14 cellular contexts compared by ENCODE assay signal in the genomic region with DNA sequence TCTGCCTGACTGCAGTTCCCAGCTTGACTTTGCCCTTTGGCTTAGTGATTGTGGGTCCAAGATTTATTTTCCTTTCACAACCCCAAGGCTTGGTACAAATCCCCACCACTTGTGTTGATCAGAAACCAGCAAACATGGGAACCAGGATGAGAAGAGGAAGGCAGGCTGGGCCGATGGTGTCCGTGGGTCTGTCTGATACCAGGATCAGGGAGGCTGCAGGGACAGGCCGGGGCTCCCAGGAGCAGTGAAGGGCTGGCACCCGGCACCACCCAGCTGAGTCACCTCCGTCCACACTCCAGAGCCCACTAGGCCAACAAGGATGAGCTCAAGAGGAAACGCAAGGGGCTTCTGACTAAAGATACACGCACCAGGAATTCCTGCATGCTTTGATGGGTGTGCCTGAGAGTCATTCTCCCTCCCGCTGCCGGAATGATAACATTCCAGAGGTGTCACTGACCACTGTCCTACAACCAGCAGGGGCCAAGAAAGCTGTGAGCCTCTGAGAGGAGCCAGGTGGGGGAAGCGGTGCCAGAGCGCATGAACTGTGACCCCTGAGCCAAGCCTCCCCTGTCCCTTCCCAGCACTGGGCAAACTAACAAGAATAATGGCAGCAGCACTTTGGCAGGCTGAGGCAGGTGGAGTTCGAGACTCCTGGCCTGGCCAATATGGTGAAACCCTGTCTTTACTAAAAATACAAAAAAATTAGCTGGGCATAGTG. TPM values are rescaled to one million over a fixed set of nuclear protein-coding genes. Genes with fewer than 3 reads are reported as not detected.
DNase-seq lines count a peak whose midpoint lies in the region; FAIRE-seq and TF ChIP-seq lines count a peak whose summit lies in the region.
"Had no signal": no experiment of that assay in that cellular context is flagged by ENCODE, and none has a peak within 500 bp of the region (broad histone marks: within the 10 kb centered on the region; RNA-seq: fewer than 3 reads in every experiment).

No MANE protein-coding gene starts in this region.

- no peak overlapping the region for H4K12ac ChIP-seq in trophoblast cell (ENCODE audit: low read depth, low read length)

- H3K14ac ChIP-seq in trophoblast cell (ENCODE audit: low read length) = no peak overlapping the region

- H3K9ac ChIP-seq in trophoblast cell (ENCODE audit: low read length) = no peak overlapping the region

- H2AFZ ChIP-seq in trophoblast cell (ENCODE audit: insufficient read depth, low read length, poor library complexity) = no peak overlapping the region

- no peak overlapping the region for H2BK12ac ChIP-seq in trophoblast cell (ENCODE audit: low read length)

- WGBS in trophoblast cell (ENCODE audit: extremely low coverage, insufficient coverage, insufficient read length) = no CpG with 5 or more reads among the region's 12 CpGs
- 81 to 93% (median 86%) methylated on average over 10 to 12 of the region's 12 CpGs for WGBS in spleen, 5 donors

- H3K18ac ChIP-seq in trophoblast cell (ENCODE audit: low read length) = no peak overlapping the region

- no peaks in the 10 kb centered on the region for H3K36me3 ChIP-seq in SJSA1
- no peaks in the 10 kb centered on the region for H3K36me3 ChIP-seq in trophoblast cell (ENCODE audit: control insufficient read depth in 1 of 2, insufficient read depth in 2 of 2, low read length in 2 of 2)
- H3K36me3 ChIP-seq in spleen = no peaks in the 10 kb centered on the region

- intact Hi-C loops in spleen (cut with DNase I; ENCODE audit: low total_unique reads) = no loop called here

- H2BK5ac ChIP-seq in trophoblast cell (ENCODE audit: low read depth, low read length, poor library complexity) = no peak overlapping the region

- DNase-seq in H54 (ENCODE audit: insufficient read length, low spot score) (peak; percentile 94), SJSA1 (ENCODE audit: low read depth in 1 of 2, low spot score in 2 of 2) (peak; percentile 55 to 80), fibroblast of the aortic adventitia (ENCODE audit: low read depth) (peak; percentile 15), trophoblast cell (peak; percentile 68 to 81), NCI-H2227 treated with DMSO at 0.1 percent for 48 hours (lab: John Stamatoyannopoulos, UW) (no peak), spleen (no peak), amygdala (lab: John Stamatoyannopoulos, UW) (no peak)
- no peak for DNase-seq in stimulated activated CD4-positive, alpha-beta T cell treated with anti-CD3 and anti-CD28 coated beads, Interleukin-12 subunit alpha, Interleukin-12 subunit beta, amount 100 ng/mL, for 4 hours
- DNase-seq: activated CD4-positive, alpha-beta memory T cell treated with anti-CD3 and anti-CD28 coated beads for 36 hours; anterior cingulate cortex; DND-41; foreskin melanocyte; GOT3 had no signal

- H3K4me1 ChIP-seq in SJSA1 (replicated peaks) (peaks cover 10% of the 10 kb centered on the region), trophoblast cell (ENCODE audit: control insufficient read depth in 1 of 2, insufficient read depth in 2 of 2, low read length in 2 of 2) (peaks cover 3 to 6% of the 10 kb centered on the region in 2 experiments), spleen (peaks cover 0 to 11% (median 4%) of the 10 kb centered on the region in 6 donors)

- FAIRE-seq in H54 (lab: Jason Lieb, UNC) = peak; percentile 86

- no peaks in the 10 kb centered on the region for H3K79me1 ChIP-seq in trophoblast cell (ENCODE audit: low read length)

- no peaks in the 10 kb centered on the region for H3K27me3 ChIP-seq in SJSA1 (replicated peaks)
- no peaks in the 10 kb centered on the region for H3K27me3 ChIP-seq in trophoblast cell (ENCODE audit: insufficient read depth, low read length)
- H3K27me3 ChIP-seq in spleen (replicated peaks in 1 of 7) = no peaks in the 10 kb centered on the region

- no peak overlapping the region for H3K4me2 ChIP-seq in trophoblast cell (ENCODE audit: low read length)

- H3K4ac ChIP-seq in trophoblast cell (ENCODE audit: low read depth, low read length) = no peak overlapping the region

- no peak overlapping the region for H2AK5ac ChIP-seq in trophoblast cell (ENCODE audit: low read length)

- no peak overlapping the region for H4K8ac ChIP-seq in trophoblast cell (ENCODE audit: low read depth, low read length)

- H3K9me3 ChIP-seq in SJSA1 (replicated peaks) = no peaks in the 10 kb centered on the region
- H3K9me3 ChIP-seq in trophoblast cell (ENCODE audit: insufficient read depth, low read depth, low read length) = peaks cover 4% of the 10 kb centered on the region
- H3K9me3 ChIP-seq in spleen = no peaks in the 10 kb centered on the region

- TF ChIP-seq CTCF in fibroblast of the aortic adventitia (IDR thresholded peaks at IDR 0.05; ENCODE audit: insufficient read depth, low read length) = no peak
- TF ChIP-seq CTCF in spleen (IDR thresholded peaks at IDR 0.05 in 8 of 11, conservative IDR thresholded peaks at IDR 0.05 in 3 of 11) = no peak

- H4K91ac ChIP-seq in trophoblast cell (ENCODE audit: low read depth, low read length) = no peak overlapping the region

- H3K4me3 ChIP-seq in SJSA1 = no peak overlapping the region
- no peak overlapping the region for H3K4me3 ChIP-seq in fibroblast of the aortic adventitia (ENCODE audit: low read depth, low read length)
- no peak overlapping the region for H3K4me3 ChIP-seq in trophoblast cell (ENCODE audit: low read depth, low read length)
- H3K4me3 ChIP-seq in spleen = no peak overlapping the region

- H3K23ac ChIP-seq in trophoblast cell (ENCODE audit: low read length) = no peak overlapping the region

- H3K79me2 ChIP-seq in trophoblast cell (ENCODE audit: control insufficient read depth, insufficient read depth, low read length, poor library complexity) = no peaks in the 10 kb centered on the region

- TF ChIP-seq POLR2A in H54 (IDR thresholded peaks at IDR 0.05; ENCODE audit: low read depth, low read length) (0 out of 2 replicates have a peak, but pooled peaks have one; percentile 12), spleen (IDR thresholded peaks at IDR 0.05) (no peak)

- H2BK120ac ChIP-seq in trophoblast cell (ENCODE audit: insufficient read depth, low read length, poor library complexity) = no peak overlapping the region

- peak overlapping the region; percentile 35 for H3K27ac ChIP-seq in SJSA1
- H3K27ac ChIP-seq in trophoblast cell (ENCODE audit: low read depth, low read length) = no peak overlapping the region
- no peak overlapping the region for H3K27ac ChIP-seq in spleen
- H3K27ac ChIP-seq: HL-60 had no signal

RNA-seq across cellular contexts. Expression of gene PROSER2, which starts 29.2 kb away (rescaled TPM):
- 3.0 and 7.5 TPM in 2 replicates for total RNA-seq in SJSA1 (2014; rRNA removed; shearing (Covaris generic))
- total RNA-seq in fibroblast of the aortic adventitia (ENCODE audit: low replicate concordance) = 3.1 and 4.7 TPM in 2 replicates
- 16.0 and 17.5 TPM in 2 replicates for polyA plus RNA-seq in trophoblast cell (2013)
- total RNA-seq in spleen = 10 to 100 TPM in 4 of 7 donors, 1 to 10 TPM in 3; 5.2 to 15.4 (median 10.8) TPM
- 1 to 10 TPM; 1.6 to 3.5 (median 1.6) TPM for polyA plus RNA-seq in spleen

RNA-seq across cellular contexts. Expression of gene ECHDC3, which starts 51.7 kb away (rescaled TPM):
- total RNA-seq in SJSA1 (2014; rRNA removed; shearing (Covaris generic)) = 15.3 and 25.7 TPM in 2 replicates
- 0.98 and 1.2 TPM in 2 replicates for total RNA-seq in fibroblast of the aortic adventitia (ENCODE audit: low replicate concordance)
- 2.5 and 2.8 TPM in 2 replicates for polyA plus RNA-seq in trophoblast cell (2013)
- total RNA-seq in spleen = 10 to 100 TPM; 10.5 to 49.7 (median 21.4) TPM
- polyA plus RNA-seq in spleen = 10 to 100 TPM in 2 of 3 donors, 1 to 10 TPM in 1; 5.6 to 14.8 (median 12.5) TPM

Comparison
In these comparisons a context has a peak if more than half of its experiments do, and no peak if none do; other contexts are left out.
1. DNase-seq: peak in H54 (single experiment), SJSA1 (2 of 2), fibroblast of the aortic adventitia (single experiment) and trophoblast cell (2 of 2); none in NCI-H2227 treated with DMSO at 0.1 percent for 48 hours (single experiment), spleen (single experiment), stimulated activated CD4-positive, alpha-beta T cell treated with anti-CD3 and anti-CD28 coated beads, Interleukin-12 subunit alpha, Interleukin-12 subunit beta, amount 100 ng/mL, for 4 hours (single experiment) and amygdala (0 of 56).